In genomic region chr3:133038731-133039398, GRCh38 we compare ENCODE assay signal across 8 cellular contexts. TPM values are rescaled to one million over a fixed set of nuclear protein-coding genes. Genes with fewer than 3 reads are reported as not detected.
DNase-seq lines count a peak whose midpoint lies in the region; ATAC-seq, FAIRE-seq and TF ChIP-seq lines count a peak whose summit lies in the region.

No MANE protein-coding gene starts in this region.

- H3K79me2 ChIP-seq in H1 (ENCODE audit: control insufficient read depth in 1 of 2, insufficient read depth in 2 of 2, low read length in 2 of 2) (no peaks in the 10 kb centered on the region; a peak in 1 of 4 replicates), PC-3 (ENCODE audit: low read length) (no peaks in the 10 kb centered on the region)

- H3K9ac ChIP-seq in H1 (replicated peaks in 1 of 4; ENCODE audit: extremely low read depth in 1 of 4, low read depth in 3 of 4, low read length in 3 of 4): peak overlapping the region in 3 of 4 experiments; percentile 6 to 44 (median 8); a peak in 3 of 7 replicates
- H3K9ac ChIP-seq in mucosa of stomach (ENCODE audit: low read length): peak overlapping the region; percentile 59
- no peak overlapping the region for H3K9ac ChIP-seq in PC-3 (ENCODE audit: low read length)

- peaks cover 4% of the 10 kb centered on the region; the same call in 1 of the 2 replicates for H3K23me2 ChIP-seq in H1 (ENCODE audit: low read depth, low read length)

- no peak overlapping the region for H2BK20ac ChIP-seq in H1 (ENCODE audit: low read length)

- 2% methylated on average over 32 of the region's 32 CpGs; no CpG with 5 or more reads in 1 of the 2 experiments for WGBS in H1 (ENCODE audit: extremely low coverage in 1 of 2, insufficient coverage in 1 of 2, insufficient read length in 1 of 2, insufficient replicate concordance in 2 of 2, low coverage in 1 of 2, low lambda C conversion rate in 2 of 2, missing lambda C conversion rate in 1 of 2), 2 experiments

- no peaks in the 10 kb centered on the region for H4K20me1 ChIP-seq in H1 (replicated peaks in 1 of 2; ENCODE audit: control insufficient read depth in 1 of 2, insufficient read depth in 2 of 2, low read length in 2 of 2)
- no peaks in the 10 kb centered on the region for H4K20me1 ChIP-seq in PC-3 (ENCODE audit: low read length)

- H2BK5ac ChIP-seq in H1 (ENCODE audit: low read depth, low read length): no peak overlapping the region

- no peak overlapping the region for H2AK5ac ChIP-seq in H1 (ENCODE audit: low read depth, low read length)

- H2BK15ac ChIP-seq in H1 (ENCODE audit: low read length): no peak overlapping the region

- H2AFZ ChIP-seq in H1 (ENCODE audit: low read length) (peak overlapping the region; percentile 88), PC-3 (ENCODE audit: low read length) (no peak overlapping the region)

- ATAC-seq in GM21360 (IDR thresholded peaks at IDR 0.05; ENCODE audit: unreplicated experiment): no peak
- no peak for ATAC-seq in PC-3

- H3K27ac ChIP-seq in H1 (ENCODE audit: low read depth, low read length): no peak overlapping the region
- H3K27ac ChIP-seq in PC-3 (ENCODE audit: low read length): no peak overlapping the region

- H3K4me1 ChIP-seq in H1 (replicated peaks in 1 of 4; ENCODE audit: control insufficient read depth in 3 of 4, insufficient read depth in 4 of 4, low read length in 3 of 4) (peaks cover 3 to 12% (median 12%) of the 10 kb centered on the region in 4 experiments; a peak in 6 of 7 replicates), mucosa of stomach (ENCODE audit: control insufficient read depth, insufficient read depth, low read length) (peaks cover 23% of the 10 kb centered on the region), PC-3 (ENCODE audit: insufficient read depth, low read length) (no peaks in the 10 kb centered on the region)

- FAIRE-seq in H1 (lab: Jason Lieb, UNC): peak; percentile 7

- H4K5ac ChIP-seq in H1 (ENCODE audit: insufficient read length, low read depth, low read length): peak overlapping the region; percentile 11

- POLR2A ChIA-PET in H1 (lab: Charles Lee; ENCODE audit: partially characterized antibody) (interaction anchor here (0.9 kb wide), 1 partner anchor 342 kb away, joined by 3 read pairs; no protein-coding TSS in a partner anchor), PC-3 (lab: Charles Lee; ENCODE audit: unreplicated experiment) (no interaction called here)

- peak overlapping the region; percentile 80; the same call in 1 of the 2 replicates for H3K18ac ChIP-seq in H1 (ENCODE audit: extremely low read depth, low read length)

- H3K27me3 ChIP-seq in H1 (replicated peaks in 1 of 4; ENCODE audit: control insufficient read depth in 3 of 4, extremely low read depth in 1 of 4, insufficient read depth in 3 of 4, low read length in 3 of 4): peaks cover 0 to 18% (median 9%) of the 10 kb centered on the region in 4 experiments; a peak in 5 of 7 replicates
- H3K27me3 ChIP-seq in mucosa of stomach (ENCODE audit: control insufficient read depth, insufficient read depth, low read length): peaks cover 28% of the 10 kb centered on the region
- peaks cover 47% of the 10 kb centered on the region for H3K27me3 ChIP-seq in PC-3 (ENCODE audit: low read length)

- no peak for TF ChIP-seq EP300 in H1 (IDR thresholded peaks at IDR 0.05; ENCODE audit: borderline replicate concordance in 1 of 2, low read depth in 2 of 2, low read length in 2 of 2)

- peak overlapping the region; percentile 57 to 96 (median 74) for H3K4me3 ChIP-seq in H1 (ENCODE audit: extremely low read depth in 1 of 4, insufficient read depth in 2 of 4, low read depth in 3 of 4, low read length in 4 of 4)
- H3K4me3 ChIP-seq in mucosa of stomach (ENCODE audit: low read length): peak overlapping the region; percentile 40
- no peak overlapping the region for H3K4me3 ChIP-seq in PC-3 (ENCODE audit: low read length)

- H2BK12ac ChIP-seq in H1 (ENCODE audit: low read depth, low read length): no peak overlapping the region

- H3K56ac ChIP-seq in H1 (replicated peaks; ENCODE audit: insufficient read length, low read depth, low read length): no peak overlapping the region

- H3K9me3 ChIP-seq in H1 (ENCODE audit: insufficient read depth in 2 of 2, low read depth in 1 of 2, low read length in 1 of 2) (no peaks in the 10 kb centered on the region), mucosa of stomach (ENCODE audit: control insufficient read depth, low read length) (no peaks in the 10 kb centered on the region), PC-3 (ENCODE audit: low read length) (no peaks in the 10 kb centered on the region)

- H2BK120ac ChIP-seq in H1 (replicated peaks; ENCODE audit: low read depth, low read length): no peak overlapping the region

- H3K79me1 ChIP-seq in H1 (ENCODE audit: low read depth, low read length): no peaks in the 10 kb centered on the region

- no peak overlapping the region for H4K91ac ChIP-seq in H1 (replicated peaks; ENCODE audit: insufficient read length, low read length)

- no peak overlapping the region for H3K23ac ChIP-seq in H1 (ENCODE audit: insufficient read length)

- TF ChIP-seq CTCF in H1 (IDR thresholded peaks at IDR 0.05; ENCODE audit: control extremely low read depth in 1 of 3, insufficient read depth in 1 of 3, low read depth in 1 of 3, low read length in 3 of 3) (no peak), PC-3 (conservative IDR thresholded peaks at IDR 0.05; ENCODE audit: low read depth, low read length) (no peak)

- H3K36me3 ChIP-seq in H1 (ENCODE audit: control insufficient read depth in 2 of 4, insufficient read depth in 4 of 4, low read length in 3 of 4) (no peaks in the 10 kb centered on the region), mucosa of stomach (ENCODE audit: control insufficient read depth, insufficient read depth, low read length) (no peaks in the 10 kb centered on the region), PC-3 (ENCODE audit: low read depth, low read length) (no peaks in the 10 kb centered on the region)

- no peak overlapping the region for H3K14ac ChIP-seq in H1 (ENCODE audit: insufficient read length)

- no peaks in the 10 kb centered on the region for H3K9me2 ChIP-seq in PC-3 (replicated peaks; ENCODE audit: low read length)

- DNase-seq in GM03348 (ENCODE audit: low spot score) (peak; percentile 33), NCI-H1105 treated with DMSO at 0.1 percent for 48 hours (lab: John Stamatoyannopoulos, UW) (peak; percentile 55), H1 (ENCODE audit: low read depth in 1 of 2, low spot score in 2 of 2) (peak in 1 of 2 experiments; percentile 73), SW 1271 (lab: John Stamatoyannopoulos, UW) (no peak), dedifferentiated amniotic fluid mesenchymal stem cell (ENCODE audit: extremely low spot score) (no peak), PC-3 (no peak)

- intact Hi-C loops in PC-3 (cut with micrococcal nuclease): no loop called here

- CTCF ChIA-PET in H1 (lab: Charles Lee; ENCODE audit: partially characterized antibody): interaction anchor here (0.8 to 10.0 kb wide), 7 partner anchors 29 to 349 kb away, joined by 3 to 173 read pairs (median 3); no protein-coding TSS in a partner anchor
- CTCF ChIA-PET in PC-3 (lab: Charles Lee): no interaction called here

- BruUV-seq in PC-3 (replicated peaks; lab: Mats Ljungman, UMichigan): no TSS peak

- peak overlapping the region; percentile 82 to 92 for H3K4me2 ChIP-seq in H1 (ENCODE audit: insufficient read depth in 1 of 2, low read depth in 2 of 2, low read length in 2 of 2)
- H3K4me2 ChIP-seq in PC-3 (ENCODE audit: low read length): no peak overlapping the region

- H3K4ac ChIP-seq in H1 (replicated peaks; ENCODE audit: insufficient read length, low read depth, low read length): no peak overlapping the region

- H3F3A ChIP-seq in PC-3 (ENCODE audit: low read length, unreplicated experiment): no peaks in the 10 kb centered on the region

- no peak overlapping the region for H4K8ac ChIP-seq in H1 (ENCODE audit: extremely low read depth, insufficient read depth, low read length)

- TF ChIP-seq POLR2A in H1 (IDR thresholded peaks at IDR 0.05; ENCODE audit: control extremely low read depth in 1 of 2, low read depth in 2 of 2, low read length in 2 of 2): no peak

- 0 out of 4 replicates have a peak, but pooled peaks of 1 of the 2 experiments have one; percentile 0 for TF ChIP-seq RAD21 in H1 (IDR thresholded peaks at IDR 0.05 in 1 of 2, conservative IDR thresholded peaks at IDR 0.05 in 1 of 2; ENCODE audit: low read depth in 2 of 2, low read length in 2 of 2)

RNA-seq across cellular contexts. Expression of gene TMEM108, which starts 0.7 kb away (rescaled TPM):
- total RNA-seq in H1 (2021; fragmentation: NEBNext Ultra II Directional; extraction: Animal tissue kit (Norgen Biotek cat#: 25700)): 12.9 and 14.3 TPM in 2 replicates
- 16.2 and 30.2 TPM in 2 replicates for polyA plus RNA-seq in H1 (2011; rRNA removed)
- polyA plus RNA-seq in H1 (2011; cell fraction: cytosol; rRNA removed): 9.6 TPM
- polyA plus RNA-seq in H1 (2011; cell fraction: nucleus; rRNA removed): 17.5 TPM
- 9.2 to 13.0 TPM (median 10.9 TPM) in 4 replicates for polyA plus RNA-seq in H1 (2012, experiment 1 of 2)
- 7.9 TPM for polyA plus RNA-seq in H1 (2012, experiment 2 of 2)
- polyA plus RNA-seq in H1 (2013, experiment 1 of 2): 16.6 TPM
- 19.8 TPM for polyA plus RNA-seq in H1 (2013, experiment 2 of 2)
- 4.6 and 9.6 TPM in 2 replicates for polyA minus RNA-seq in H1 (2011; rRNA and poly(A)+ RNA removed)
- 7.9 TPM for polyA minus RNA-seq in H1 (2011; cell fraction: cytosol; rRNA and poly(A)+ RNA removed)
- polyA minus RNA-seq in H1 (2011; cell fraction: nucleus; rRNA and poly(A)+ RNA removed): 10.3 TPM
- total RNA-seq in PC-3 (2014; rRNA removed): not detected in 2 replicates

Comparison
In these comparisons a context has a peak if more than half of its experiments do, and no peak if none do; other contexts are left out.
1. DNase-seq: peak in GM03348 (single experiment) and NCI-H1105 treated with DMSO at 0.1 percent for 48 hours (single experiment); none in SW 1271 (0 of 2), dedifferentiated amniotic fluid mesenchymal stem cell (single experiment) and PC-3 (single experiment).
2. RNA of gene TMEM108, which starts 0.7 kb away (total RNA-seq): 12.9 to 14.3 TPM in H1; not detected in PC-3; every median in the first group is over 10 times any median in the second.